8 cellular contexts compared by ENCODE assay signal in the genomic region with DNA sequence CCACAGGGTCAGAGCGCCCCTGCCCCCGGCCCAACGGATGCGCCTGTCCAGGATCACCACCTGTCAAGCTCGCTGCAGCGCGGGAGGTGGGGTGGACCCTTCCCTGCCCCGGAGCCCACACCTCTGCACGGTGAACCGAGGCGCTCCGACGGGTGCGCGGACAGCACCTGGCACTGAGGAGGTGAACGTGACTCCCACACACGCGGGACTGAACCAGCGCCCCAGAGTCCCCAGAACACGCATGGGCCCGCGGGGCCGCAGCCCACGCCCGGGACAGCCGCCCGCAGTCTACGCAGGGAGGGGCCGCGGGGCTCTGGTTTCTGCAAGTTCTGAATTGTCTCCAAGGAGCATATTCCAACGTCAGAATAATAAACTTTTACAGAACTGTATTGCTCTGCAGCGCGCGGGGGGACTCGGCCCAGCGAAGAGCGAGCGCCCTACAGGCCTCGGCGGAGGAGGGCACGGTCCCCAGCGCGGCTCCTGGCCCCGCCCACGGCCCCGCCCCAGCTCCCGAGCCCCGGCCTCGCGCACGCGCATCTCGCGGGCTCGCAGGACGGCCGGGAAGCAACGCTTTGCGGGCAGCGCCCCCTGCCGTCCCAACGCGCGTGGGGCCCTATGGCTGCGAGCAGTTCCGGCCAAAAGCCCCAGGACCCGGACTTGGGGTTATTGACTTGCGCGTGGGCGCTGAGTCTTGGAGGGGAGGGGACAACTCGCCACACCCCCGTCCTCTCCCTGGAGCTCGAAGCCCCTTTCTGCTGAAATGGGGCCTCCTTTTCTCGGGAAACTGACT. TPM values are rescaled to one million over a fixed set of nuclear protein-coding genes. Genes with fewer than 3 reads are reported as not detected.
DNase-seq lines count a peak whose midpoint lies in the region; ATAC-seq and TF ChIP-seq lines count a peak whose summit lies in the region.

No MANE protein-coding gene starts in this region.

- peak overlapping the region; percentile 53; the same call in 1 of the 2 replicates for H3K9ac ChIP-seq in MM.1S (ENCODE audit: low read length)

- H3K27me3 Mint-ChIP-seq in type B pancreatic cell, result peaks cover 8% of the 10 kb centered on the region

- H3K79me2 ChIP-seq in MM.1S (ENCODE audit: low read length), result no peaks in the 10 kb centered on the region

- H3K4me3 ChIP-seq in HAP-1, result 0 out of 2 replicates have a peak overlapping the region, but pooled peaks have one; percentile 8
- peak overlapping the region; percentile 63 for H3K4me3 ChIP-seq in MM.1S (ENCODE audit: low read length)

- peaks cover 13% of the 10 kb centered on the region for H3K4me1 Mint-ChIP-seq in type B pancreatic cell (ENCODE audit: unreplicated experiment)

- no peaks in the 10 kb centered on the region for H3K9me2 ChIP-seq in MM.1S (replicated peaks; ENCODE audit: insufficient read depth, low read length)

- TF ChIP-seq CTCF in MM.1S (IDR thresholded peaks at IDR 0.05; ENCODE audit: low read length), result peak; percentile 87
- TF ChIP-seq CTCF in type B pancreatic cell (conservative IDR thresholded peaks at IDR 0.05), result peak; percentile 98

- DNase-seq in GM04504 (ENCODE audit: low read depth), result peak; percentile 56
- peak; percentile 64 to 93 for DNase-seq in HAP-1 (ENCODE audit: low spot score in 2 of 2)
- DNase-seq in MM.1S, result peak; percentile 92
- DNase-seq in T-helper 1 cell, result peak; percentile 86 to 94 (median 87)
- peak; percentile 57 for DNase-seq in amniotic stem cell (lab: John Stamatoyannopoulos, UW)
- peak; percentile 91 for DNase-seq in left cardiac atrium
- peak; percentile 78 to 98 (median 87) for DNase-seq in posterior cingulate gyrus
- peak; percentile 97 for DNase-seq in type B pancreatic cell (ENCODE audit: extremely low spot score, unreplicated experiment)

- H4K20me1 ChIP-seq in MM.1S (ENCODE audit: insufficient read depth, low read length), result no peaks in the 10 kb centered on the region

- H3K27me3 ChIP-seq in HAP-1 (ENCODE audit: low read depth) (0 out of 2 replicates have a peak, but pooled peaks cover 2% of the 10 kb centered on the region), MM.1S (replicated peaks; ENCODE audit: insufficient read depth, low read length) (no peaks in the 10 kb centered on the region)

- H3K27ac ChIP-seq in MM.1S (ENCODE audit: low read length), result peak overlapping the region; percentile 20; the same call in 1 of the 2 replicates

- H3K4me2 ChIP-seq in MM.1S (ENCODE audit: low read depth, low read length), result peak overlapping the region; percentile 99

- peak overlapping the region; percentile 98 for H2AFZ ChIP-seq in MM.1S (ENCODE audit: low read length)

- no peak overlapping the region for H3K27ac Mint-ChIP-seq in type B pancreatic cell

- in situ Hi-C loops in HAP-1 (cut with MboI; ENCODE audit: low sequenced_read_pairs), result loop anchor here (5.0 to 25.0 kb wide), 2 partner anchors 392 to 802 kb away; no protein-coding TSS in a partner anchor

- H3K36me3 Mint-ChIP-seq in type B pancreatic cell, result no peaks in the 10 kb centered on the region

- peaks cover 23% of the 10 kb centered on the region for H3K4me1 ChIP-seq in HAP-1
- no peaks in the 10 kb centered on the region for H3K4me1 ChIP-seq in MM.1S (ENCODE audit: low read length)

- no peaks in the 10 kb centered on the region for H3K36me3 ChIP-seq in HAP-1 (replicated peaks)
- no peaks in the 10 kb centered on the region for H3K36me3 ChIP-seq in MM.1S (replicated peaks; ENCODE audit: insufficient read depth, low read length)

- peak; percentile 99 for ATAC-seq in left cardiac atrium

- intact Hi-C loops in left cardiac atrium (cut with DNase I) (loop anchor here (1.0 to 2.0 kb wide), 2 partner anchors 394 to 395 kb away; no protein-coding TSS in a partner anchor), posterior cingulate gyrus (cut with DNase I) (loop anchor here (1.0 to 5.0 kb wide), 2 partner anchors 395 to 807 kb away; no protein-coding TSS in a partner anchor)

- H3F3A ChIP-seq in MM.1S (ENCODE audit: insufficient read depth, low read length), result no peaks in the 10 kb centered on the region

- H3K9me3 Mint-ChIP-seq in type B pancreatic cell, result no peaks in the 10 kb centered on the region

- H3K4me3 Mint-ChIP-seq in type B pancreatic cell, result no peak overlapping the region

- H3K9me3 ChIP-seq in HAP-1 (no peaks in the 10 kb centered on the region), MM.1S (replicated peaks; ENCODE audit: insufficient read depth, low read length) (no peaks in the 10 kb centered on the region)

RNA-seq across cellular contexts. Expression of gene OAT, which starts 29.7 kb away (rescaled TPM):
- total RNA-seq in left cardiac atrium (10 to 100 TPM; 37.2 to 51.1 TPM), type B pancreatic cell (ENCODE audit: low replicate concordance) (83.4 and 144 TPM in 2 replicates)

Comparison
In these comparisons a context has a peak if more than half of its experiments do, and no peak if none do; other contexts are left out.
1. Peak in every context shown above with its lines: DNase-seq, ATAC-seq, H3K4me3 ChIP-seq and H3K27ac ChIP-seq.